Comparison of ENCODE assay signal across 8 cellular contexts in genomic region chr16:19696312-19696711, GRCh38. TPM values are rescaled to one million over a fixed set of nuclear protein-coding genes. Genes with fewer than 3 reads are reported as not detected.
DNase-seq lines count a peak whose midpoint lies in the region; ATAC-seq and TF ChIP-seq lines count a peak whose summit lies in the region.

No MANE protein-coding gene starts in this region.

- peak overlapping the region; percentile 65 for H3K27ac ChIP-seq in AG04450 (ENCODE audit: low read depth, low read length)
- H3K27ac ChIP-seq in caudate nucleus (ENCODE audit: low read depth, low read length): peak overlapping the region; percentile 79
- H3K27ac ChIP-seq in right lobe of liver: peak overlapping the region; percentile 7 to 37 (median 11)

- 19% methylated on average over 8 of the region's 10 CpGs for WGBS in right lobe of liver (ENCODE audit: insufficient coverage, low coverage, low lambda C conversion rate, missing lambda C conversion rate)

- CTCF ChIA-PET in AG04450 (lab: Charles Lee): interaction anchor here (0.8 to 3.1 kb wide), 8 partner anchors 9 to 211 kb away, joined by 3 to 9 read pairs (median 4); no protein-coding TSS in a partner anchor

- TF ChIP-seq POLR2A in right lobe of liver (IDR thresholded peaks at IDR 0.05): no peak

- no peak for TF ChIP-seq CTCF in AG04450 (IDR thresholded peaks at IDR 0.05; ENCODE audit: low read depth, low read length)
- TF ChIP-seq CTCF in right lobe of liver (IDR thresholded peaks at IDR 0.05): no peak

- no peaks in the 10 kb centered on the region for H3K9me3 ChIP-seq in AG04450 (ENCODE audit: control insufficient read depth, insufficient read depth, low read length)
- H3K9me3 ChIP-seq in right lobe of liver: no peaks in the 10 kb centered on the region

- H3K36me3 ChIP-seq in right lobe of liver: peaks cover 0 to 8% (median 0%) of the 10 kb centered on the region in 4 donors

- intact Hi-C loops in right lobe of liver (cut with DNase I): no loop called here

- H3K4me1 ChIP-seq in right lobe of liver: peaks cover 0 to 41% (median 14%) of the 10 kb centered on the region in 4 donors

- DNase-seq in AG04450 (ENCODE audit: low read depth, low spot score) (peak; percentile 67), M059J (ENCODE audit: low read depth) (peak; percentile 91), T1000 (lab: John Stamatoyannopoulos, UW) (peak; percentile 49), caudate nucleus (lab: John Stamatoyannopoulos, UW) (peak in 13 of 61 donors; percentile 2 to 49 (median 23)), right lobe of liver (peak; percentile 60 to 74 (median 66)), NAMALWA (ENCODE audit: low spot score) (no peak), cortex of kidney (lab: John Stamatoyannopoulos, UW) (no peak)
- peak; percentile 29 for DNase-seq in stimulated activated naive CD8-positive, alpha-beta T cell treated with anti-CD3 and anti-CD28 coated beads, Interleukin-15, Interleukin-2, amounts not matched to agents 100 U/mL and 50 U/mL, for 24 hours

- POLR2A ChIA-PET in AG04450 (lab: Yijun Ruan, JAX): interaction anchor here (1.4 kb wide), 1 partner anchor 141 kb away, joined by 6 read pairs; the partner anchor contains the start of gene VPS35L

- H3K27me3 ChIP-seq in AG04450 (ENCODE audit: control insufficient read depth, insufficient read depth, low read length): no peaks in the 10 kb centered on the region
- H3K27me3 ChIP-seq in right lobe of liver: no peaks in the 10 kb centered on the region

- ATAC-seq in right lobe of liver: peak; percentile 14 to 46 (median 34)
- no peak for ATAC-seq in stimulated activated naive CD8-positive, alpha-beta T cell treated with anti-CD3 and anti-CD28 coated beads, Interleukin-15, Interleukin-2, amounts not matched to agents 100 U/mL and 50 U/mL, for 24 hours

- H3K4me3 ChIP-seq in AG04450 (ENCODE audit: low read depth, low read length) (no peak overlapping the region), right lobe of liver (no peak overlapping the region)

RNA-seq across cellular contexts. Expression of gene KNOP1, which starts 21.7 kb away (rescaled TPM):
- polyA plus RNA-seq in AG04450 (2011; rRNA removed): 11.5 and 14.9 TPM in 2 replicates
- polyA minus RNA-seq in AG04450 (2011; rRNA and poly(A)+ RNA removed): 7.8 and 9.4 TPM in 2 replicates
- 10.3 and 13.6 TPM in 2 replicates for total RNA-seq in M059J (2014; rRNA removed; shearing (Covaris generic))
- 1 to 10 TPM; 3.4 to 9.4 (median 7.3) TPM for total RNA-seq in right lobe of liver

RNA-seq across cellular contexts. Expression of gene IQCK, which starts 21.8 kb away (rescaled TPM):
- polyA plus RNA-seq in AG04450 (2011; rRNA removed): 13.8 and 18.0 TPM in 2 replicates
- polyA minus RNA-seq in AG04450 (2011; rRNA and poly(A)+ RNA removed): 4.6 and 12.1 TPM in 2 replicates
- 6.9 and 9.7 TPM in 2 replicates for total RNA-seq in M059J (2014; rRNA removed; shearing (Covaris generic))
- total RNA-seq in right lobe of liver: 1 to 10 TPM; 2.0 to 4.7 (median 3.9) TPM

Comparison
In these comparisons a context has a peak if more than half of its experiments do, and no peak if none do; other contexts are left out.
1. DNase-seq: peak in AG04450 (single experiment), M059J (single experiment), T1000 (single experiment), right lobe of liver (3 of 3) and stimulated activated naive CD8-positive, alpha-beta T cell treated with anti-CD3 and anti-CD28 coated beads, Interleukin-15, Interleukin-2, amounts not matched to agents 100 U/mL and 50 U/mL, for 24 hours (single experiment); none in NAMALWA (single experiment) and cortex of kidney (single experiment).
2. H3K27ac ChIP-seq: peak in every context shown above with its lines; median percentile 79 in caudate nucleus; 65 in AG04450; 11 in right lobe of liver.